Comparison of ENCODE assay signal across 29 cellular contexts in the genomic region with DNA sequence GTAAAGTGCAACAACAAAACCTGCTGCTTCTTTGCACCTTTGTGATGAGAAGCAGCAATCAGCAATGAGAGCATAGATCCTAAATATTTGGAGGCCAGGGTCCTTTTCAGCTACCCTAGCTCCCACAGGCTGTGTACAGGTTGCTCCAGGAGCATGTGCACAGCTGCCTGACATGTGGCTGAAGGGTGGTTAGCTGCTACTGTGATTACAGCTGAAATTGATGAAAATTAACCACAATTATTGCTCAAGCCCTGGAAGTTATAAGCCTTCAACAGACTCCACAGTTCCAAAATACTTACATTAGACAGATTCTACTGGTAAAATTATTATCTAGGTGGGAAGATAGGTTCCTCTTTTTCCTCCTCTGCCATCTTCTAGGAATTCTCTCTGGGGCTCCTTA.
"Had no signal": no experiment of that assay in that cellular context is flagged by ENCODE, and none has a peak within 500 bp of the region (broad histone marks: within the 10 kb centered on the region; RNA-seq: fewer than 3 reads in every experiment).

No MANE protein-coding gene starts in this region.

- H3K4me1 Mint-ChIP-seq: nephron progenitor cell; stimulated activated naive CD8-positive, alpha-beta T cell treated with anti-CD3 and anti-CD28 coated beads, Interleukin-15, amount 100 ng/mL, for 72 hours had no signal

- H3K27me3 ChIP-seq: esophagus muscularis mucosa, foreskin keratinocyte, gastroesophageal sphincter, heart left ventricle, hepatocyte, left lung, ovary, suprapubic skin, vagina had no signal

- H3K4me2 ChIP-seq: hepatocyte had no signal

- H3K4me1 ChIP-seq: esophagus muscularis mucosa, foreskin keratinocyte, gastroesophageal sphincter, heart left ventricle, left lung, psoas muscle, suprapubic skin, transverse colon, vagina had no signal

- H3K36me3 ChIP-seq: esophagus muscularis mucosa, heart left ventricle, left lung, ovary, suprapubic skin, transverse colon, vagina had no signal

- H3K79me2 ChIP-seq: hepatocyte had no signal

- H3K4me3 Mint-ChIP-seq: naive thymus-derived CD4-positive, alpha-beta T cell; nephron progenitor cell; stimulated activated naive CD8-positive, alpha-beta T cell treated with anti-CD3 and anti-CD28 coated beads, Interleukin-15, amount 100 ng/mL, for 72 hours had no signal

- H3K27me3 Mint-ChIP-seq: stimulated activated naive CD8-positive, alpha-beta T cell treated with anti-CD3 and anti-CD28 coated beads, Interleukin-15, amount 100 ng/mL, for 72 hours had no signal

- H3K27ac ChIP-seq: coronary artery, esophagus muscularis mucosa, foreskin keratinocyte, gastroesophageal sphincter, heart left ventricle, hepatocyte, left lung, ovary, psoas muscle, suprapubic skin, transverse colon, vagina had no signal

- DNase-seq: dermis blood vessel endothelial cell; effector memory CD4-positive, alpha-beta T cell; foreskin keratinocyte; heart left ventricle; left cardiac atrium; left lung; mesendoderm; midbrain; naive thymus-derived CD4-positive, alpha-beta T cell; nephron progenitor cell; occipital lobe; ovary; posterior cingulate gyrus; psoas muscle; right cardiac atrium; small intestine; stimulated activated CD4-positive, alpha-beta T cell treated with anti-CD3 and anti-CD28 coated beads, Interleukin-12 subunit alpha, Interleukin-12 subunit beta, amount 100 ng/mL, for 4 hours; stimulated activated CD4-positive, alpha-beta T cell treated with anti-CD3 and anti-CD28 coated beads, Interleukin-1b, Interleukin-23, amount 100 ng/mL, for 48 hours; stimulated activated CD4-positive, alpha-beta T cell treated with anti-CD3 and anti-CD28 coated beads, Interleukin-4, amount 100 ng/mL, for 1 hour; stimulated activated CD8-positive, alpha-beta memory T cell treated with anti-CD3 and anti-CD28 coated beads, Interleukin-4, amount 100 ng/mL, for 48 hours; stimulated activated naive CD4-positive, alpha-beta T cell; stimulated activated naive CD8-positive, alpha-beta T cell treated with anti-CD3 and anti-CD28 coated beads, Interleukin-15, amount 100 ng/mL, for 72 hours; transverse colon had no signal

- H3K27ac Mint-ChIP-seq: naive thymus-derived CD4-positive, alpha-beta T cell; nephron progenitor cell; stimulated activated naive CD8-positive, alpha-beta T cell treated with anti-CD3 and anti-CD28 coated beads, Interleukin-15, amount 100 ng/mL, for 72 hours had no signal

- H3K9me3 ChIP-seq: suprapubic skin, vagina had no signal

- H2AFZ ChIP-seq: hepatocyte had no signal

- ATAC-seq: foreskin keratinocyte; gastroesophageal sphincter; heart left ventricle; left cardiac atrium; left lung; naive thymus-derived CD4-positive, alpha-beta T cell; psoas muscle; right cardiac atrium; stimulated activated naive CD8-positive, alpha-beta T cell treated with anti-CD3 and anti-CD28 coated beads, Interleukin-15, amount 100 ng/mL, for 72 hours had no signal

- H3K4me3 ChIP-seq: coronary artery, esophagus muscularis mucosa, gastroesophageal sphincter, heart left ventricle, hepatocyte, left lung, ovary, psoas muscle, suprapubic skin, transverse colon, vagina had no signal
